ENCODE assay signal across 8 cellular contexts in genomic region chr7:151226875-151227782, GRCh38. TPM values are rescaled to one million over a fixed set of nuclear protein-coding genes. Genes with fewer than 3 reads are reported as not detected.
DNase-seq lines count a peak whose midpoint lies in the region; ATAC-seq and TF ChIP-seq lines count a peak whose summit lies in the region.

Gene ABCF2, minus strand, starts transcription at chr7:151227205. Its CDS starts 747 bp downstream, at chr7:151226458.

- peak within 1 kb of the TSS; percentile 63 to 72 for H3K27ac ChIP-seq in ascending aorta
- peak within 1 kb of the TSS; percentile 87 for H3K27ac ChIP-seq in right cardiac atrium (ENCODE audit: low read length)
- H3K27ac ChIP-seq in vagina, result peak within 1 kb of the TSS; percentile 57

- DNase-seq in NCI-H1930 (lab: John Stamatoyannopoulos, UW), result peak; percentile 98 to 99
- peak; percentile 98 for DNase-seq in T-helper 2 cell treated with Interferon-gamma antibody and Interleukin-4, amounts not matched to agents 5 μg/mL and 100 μg/mL, for 36 hours (ENCODE audit: low spot score)
- DNase-seq in ascending aorta (ENCODE audit: low spot score in 2 of 2), result peak; percentile 98 to 100
- peak; percentile 99 to 100 (median 100) for DNase-seq in right cardiac atrium
- DNase-seq in putamen (ENCODE audit: low spot score), result peak; percentile 98
- DNase-seq in vagina (ENCODE audit: extremely low spot score in 2 of 2), result peak; percentile 99

- H3K27me3 Mint-ChIP-seq in T-helper 2 cell treated with Interferon-gamma antibody and Interleukin-4, amounts not matched to agents 5 μg/mL and 100 μg/mL, for 36 hours (ENCODE audit: low read depth), result peaks cover 4% of the 10 kb centered on the region

- intact Hi-C loops in ascending aorta (cut with DNase I), result loop anchor here (1.0 to 5.0 kb wide), 6 partner anchors 18 to 198 kb away; partner anchors contain the start of genes ABCB8, FASTK and NUB1
- intact Hi-C loops in right cardiac atrium (cut with DNase I), result no loop called here
- intact Hi-C loops in vagina (cut with DNase I), result no loop called here

- peaks cover 27% of the 10 kb centered on the region for H3K36me3 Mint-ChIP-seq in T-helper 2 cell treated with Interferon-gamma antibody and Interleukin-4, amounts not matched to agents 5 μg/mL and 100 μg/mL, for 36 hours (ENCODE audit: low read depth)

- H3K9me3 ChIP-seq in ascending aorta (no peaks in the 10 kb centered on the region), right cardiac atrium (ENCODE audit: control insufficient read depth, low read length) (no peaks in the 10 kb centered on the region), vagina (no peaks in the 10 kb centered on the region)

- H3K4me1 Mint-ChIP-seq in T-helper 2 cell treated with Interferon-gamma antibody and Interleukin-4, amounts not matched to agents 5 μg/mL and 100 μg/mL, for 36 hours (ENCODE audit: low read depth), result peaks cover 27% of the 10 kb centered on the region

- ATAC-seq in GM18502 (IDR thresholded peaks at IDR 0.05; ENCODE audit: poor library complexity, unreplicated experiment), result peak; percentile 99
- ATAC-seq in HG02970 (IDR thresholded peaks at IDR 0.05; ENCODE audit: low FRiP score, unreplicated experiment), result peak; percentile 97
- peak; percentile 99 for ATAC-seq in right cardiac atrium

- H3K4me3 Mint-ChIP-seq in T-helper 2 cell treated with Interferon-gamma antibody and Interleukin-4, amounts not matched to agents 5 μg/mL and 100 μg/mL, for 36 hours, result peak within 1 kb of the TSS; percentile 96

- H3K36me3 ChIP-seq in ascending aorta (peaks cover 25 to 27% of the 10 kb centered on the region in 2 donors), vagina (peaks cover 0 to 27% of the 10 kb centered on the region in 2 donors)

- H3K27me3 ChIP-seq in ascending aorta, result no peaks in the 10 kb centered on the region
- no peaks in the 10 kb centered on the region for H3K27me3 ChIP-seq in right cardiac atrium (ENCODE audit: control insufficient read depth, insufficient read depth)
- H3K27me3 ChIP-seq in vagina, result no peaks in the 10 kb centered on the region

- TF ChIP-seq CTCF in ascending aorta (IDR thresholded peaks at IDR 0.05) (no peak), vagina (IDR thresholded peaks at IDR 0.05) (no peak)

- H3K27ac Mint-ChIP-seq in T-helper 2 cell treated with Interferon-gamma antibody and Interleukin-4, amounts not matched to agents 5 μg/mL and 100 μg/mL, for 36 hours, result peak within 1 kb of the TSS; percentile 96

- WGBS in right cardiac atrium, result under 1% methylated on average over 68 of the region's 68 CpGs

- H3K4me3 ChIP-seq in ascending aorta (peak within 1 kb of the TSS; percentile 79 to 94), right cardiac atrium (ENCODE audit: low read length) (peak within 1 kb of the TSS; percentile 83), vagina (peak within 1 kb of the TSS; percentile 82 to 92)

- H3K9me3 Mint-ChIP-seq in T-helper 2 cell treated with Interferon-gamma antibody and Interleukin-4, amounts not matched to agents 5 μg/mL and 100 μg/mL, for 36 hours, result no peaks in the 10 kb centered on the region

- peaks cover 7 to 12% of the 10 kb centered on the region in 2 donors for H3K4me1 ChIP-seq in ascending aorta
- peaks cover 6% of the 10 kb centered on the region for H3K4me1 ChIP-seq in right cardiac atrium (ENCODE audit: control insufficient read depth, insufficient read depth, low read length)
- H3K4me1 ChIP-seq in vagina, result peaks cover 30% of the 10 kb centered on the region

- TF ChIP-seq POLR2A in vagina (IDR thresholded peaks at IDR 0.05), result peak in 1 of 2 donors; percentile 15

RNA-seq across cellular contexts. Expression of gene ABCF2, which starts in this region (rescaled TPM):
- 85.3 TPM for total RNA-seq in ascending aorta
- 10 to 100 TPM; 24.6 to 34.5 (median 26.3) TPM for total RNA-seq in right cardiac atrium
- 17.8 TPM for polyA plus RNA-seq in right cardiac atrium
- total RNA-seq in vagina, result 25.3 TPM

Comparison
In these comparisons a context has a peak if more than half of its experiments do, and no peak if none do; other contexts are left out.
1. Peak in every context shown above with its lines: DNase-seq, ATAC-seq, H3K4me3 ChIP-seq and H3K27ac ChIP-seq.